26 cellular contexts compared by ENCODE assay signal in genomic region chr5:107367480-107367879, GRCh38.
"Had no signal": no experiment of that assay in that cellular context is flagged by ENCODE, and none has a peak within 500 bp of the region (broad histone marks: within the 10 kb centered on the region; RNA-seq: fewer than 3 reads in every experiment).

No MANE protein-coding gene starts in this region.

- ATAC-seq: left colon; left lung; lower lobe of right lung; natural killer cell; right lobe of liver; stimulated activated naive B cell treated with anti-CD40 and anti-IgM and Interleukin-4, amounts not matched to agents 10 μg/mL and 1 μg/mL and 100 μg/mL, for 72 hours; stimulated activated naive CD8-positive, alpha-beta T cell treated with anti-CD3 and anti-CD28 coated beads, Interleukin-15, Interleukin-2, amounts not matched to agents 100 U/mL and 50 U/mL, for 24 hours had no signal

- H3K27me3 Mint-ChIP-seq: progenitor cell of endocrine pancreas had no signal

- H3K27ac ChIP-seq: left lung, lower lobe of right lung, ovary, right atrium auricular region, right lobe of liver, stomach, testis, thyroid gland, transverse colon, upper lobe of left lung, vagina had no signal

- H3K9me3 ChIP-seq: left lung, lower lobe of right lung, ovary, right atrium auricular region, right lobe of liver, stomach, testis, thyroid gland, transverse colon, upper lobe of left lung, vagina had no signal

- H3K4me3 Mint-ChIP-seq: immature natural killer cell; mesothelial cell of epicardium; naive B cell; natural killer cell; stimulated activated naive B cell treated with anti-CD40 and anti-IgM and Interleukin-4, amounts not matched to agents 10 μg/mL and 1 μg/mL and 100 μg/mL, for 72 hours had no signal

- H3K4me1 ChIP-seq: right atrium auricular region, stomach, testis, thyroid gland, transverse colon, upper lobe of left lung had no signal

- H3K36me3 ChIP-seq: left lung, lower lobe of right lung, ovary, right atrium auricular region, right lobe of liver, stomach, thyroid gland, transverse colon, upper lobe of left lung, vagina had no signal

- H3K4me3 ChIP-seq: left lung, lower lobe of right lung, ovary, right atrium auricular region, right lobe of liver, smooth muscle cell, stomach, testis, thyroid gland, transverse colon, upper lobe of left lung, vagina had no signal

- H3K9me3 Mint-ChIP-seq: immature natural killer cell; mesothelial cell of epicardium; naive B cell; natural killer cell; stimulated activated naive B cell treated with anti-CD40 and anti-IgM and Interleukin-4, amounts not matched to agents 10 μg/mL and 1 μg/mL and 100 μg/mL, for 72 hours had no signal

- H3K4me2 ChIP-seq: smooth muscle cell had no signal

- H3K4me1 Mint-ChIP-seq: mesothelial cell of epicardium had no signal

- H3K27ac Mint-ChIP-seq: mesothelial cell of epicardium; naive B cell; progenitor cell of endocrine pancreas; stimulated activated naive B cell treated with anti-CD40 and anti-IgM and Interleukin-4, amounts not matched to agents 10 μg/mL and 1 μg/mL and 100 μg/mL, for 72 hours had no signal

- DNase-seq: hypothalamus; immature natural killer cell; kidney; left colon; left lung; lower lobe of right lung; mammary epithelial cell; mesenchymal stem cell; naive B cell; natural killer cell; ovary; right lobe of liver; stimulated activated CD4-positive, alpha-beta T cell treated with anti-CD3 and anti-CD28 coated beads, Interleukin-2, amount 100 ng/mL, for 24 hours; stimulated activated CD4-positive, alpha-beta T cell treated with anti-CD3 and anti-CD28 coated beads, Interleukin-4, amount 100 ng/mL, for 1 hour; stimulated activated naive B cell treated with anti-CD40 and anti-IgM and Interleukin-4, amounts not matched to agents 10 μg/mL and 1 μg/mL and 100 μg/mL, for 72 hours; stimulated activated naive CD8-positive, alpha-beta T cell treated with anti-CD3 and anti-CD28 coated beads, Interleukin-15, Interleukin-2, amounts not matched to agents 100 U/mL and 50 U/mL, for 24 hours; stomach; testis; thyroid gland; transverse colon; upper lobe of left lung had no signal

- H3K36me3 Mint-ChIP-seq: mesothelial cell of epicardium; naive B cell; natural killer cell; stimulated activated naive B cell treated with anti-CD40 and anti-IgM and Interleukin-4, amounts not matched to agents 10 μg/mL and 1 μg/mL and 100 μg/mL, for 72 hours had no signal

- H3K27me3 ChIP-seq: left lung, ovary, right atrium auricular region, right lobe of liver, stomach, testis, thyroid gland, transverse colon, upper lobe of left lung, vagina had no signal
